Comparison of ENCODE assay signal across 8 cellular contexts in the genomic region with DNA sequence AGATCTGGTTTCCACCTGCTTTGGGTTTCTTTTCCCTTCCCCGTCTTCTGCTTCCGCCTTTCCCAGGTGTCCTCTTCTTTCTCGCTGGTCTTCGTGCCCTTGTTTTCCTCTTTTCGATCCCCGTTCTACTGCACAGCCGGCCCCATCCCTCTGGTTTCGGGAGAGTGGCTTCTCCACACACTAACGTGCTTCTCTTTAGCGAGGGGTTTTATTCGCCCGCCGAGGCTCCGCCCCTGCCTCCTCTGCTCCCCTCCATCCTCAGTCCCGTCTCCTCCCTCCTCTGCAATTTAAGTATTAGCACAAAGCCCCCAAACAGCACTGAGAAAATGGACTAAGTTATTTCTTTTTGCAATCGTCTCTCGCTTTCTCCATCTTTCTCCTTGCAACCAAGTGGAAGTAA. TPM values are rescaled to one million over a fixed set of nuclear protein-coding genes. Genes with fewer than 3 reads are reported as not detected.
A peak's percentile ranks its signal among the peaks of the same experiment; 100 is the strongest.
DNase-seq lines count a peak whose midpoint lies in the region; ATAC-seq and TF ChIP-seq lines count a peak whose summit lies in the region.

A gene (minus strand): TSS at position 182 of the 400 bp plus-strand sequence. CDS start 746 bp downstream, outside the sequence.

- WGBS in neuronal stem cell (ENCODE audit: extremely low coverage in 2 of 2, insufficient read length in 2 of 2, insufficient replicate concordance in 1 of 2), 2 donors, result no CpG with 5 or more reads among the region's 17 CpGs

- TF ChIP-seq CTCF in BJ (IDR thresholded peaks at IDR 0.05; ENCODE audit: insufficient read depth, low read depth, low read length) (no peak), foreskin keratinocyte (conservative IDR thresholded peaks at IDR 0.05) (no peak)

- H3K36me3 ChIP-seq in BJ (ENCODE audit: control insufficient read depth, insufficient read depth, low read length), result no peaks in the 10 kb centered on the region
- H3K36me3 ChIP-seq in neuronal stem cell (replicated peaks in 1 of 2; ENCODE audit: control insufficient read depth in 2 of 2, insufficient read depth in 2 of 2, low read length in 2 of 2), result no peaks in the 10 kb centered on the region

- H2AK5ac ChIP-seq in neuronal stem cell (ENCODE audit: low read depth, low read length), result no peak within 1 kb of the TSS

- no peak within 1 kb of the TSS for H2BK5ac ChIP-seq in neuronal stem cell (ENCODE audit: low read length)

- no peak within 1 kb of the TSS for H3K4ac ChIP-seq in neuronal stem cell (ENCODE audit: low read length)

- H3K4me3 ChIP-seq in BJ (ENCODE audit: low read depth, low read length) (peak within 1 kb of the TSS; percentile 41), neuronal stem cell (ENCODE audit: low read length in 2 of 2) (peak within 1 kb of the TSS; percentile 49 to 84)

- H3K4me1 ChIP-seq in foreskin keratinocyte (peaks cover 13% of the 10 kb centered on the region), neuronal stem cell (ENCODE audit: control insufficient read depth in 2 of 2, insufficient read depth in 1 of 2, low read depth in 1 of 2, low read length in 2 of 2) (peaks cover 2 to 6% of the 10 kb centered on the region in 2 donors)

- DNase-seq in BJ (ENCODE audit: low read depth), result no peak
- peak; percentile 24 to 80 (median 68) for DNase-seq in NCI-H1417 (lab: John Stamatoyannopoulos, UW)
- DNase-seq in activated T-cell treated with anti-CD3 and anti-CD28 coated beads, Interleukin-2, amount 50 U/mL, for 48 hours, result peak; percentile 44 to 48
- no peak for DNase-seq in foreskin keratinocyte
- no peak for DNase-seq in neuronal stem cell (ENCODE audit: low spot score)
- no peak for DNase-seq in GF-D8 (lab: John Stamatoyannopoulos, UW)
- no peak for DNase-seq in DMS114 treated with DMSO at 0.1 percent for 48 hours (lab: John Stamatoyannopoulos, UW; ENCODE audit: unreplicated experiment)
- DNase-seq in NK-92 treated with Interleukin-12 subunit alpha and Interleukin-12 subunit beta, amount 100 ng/mL, for 24 hours (lab: John Stamatoyannopoulos, UW), result no peak

- no peak within 1 kb of the TSS for H3K23ac ChIP-seq in neuronal stem cell (ENCODE audit: low read depth, low read length, poor library complexity)

- H2BK15ac ChIP-seq in neuronal stem cell (ENCODE audit: low read length), result no peak within 1 kb of the TSS

- H4K8ac ChIP-seq in neuronal stem cell (ENCODE audit: low read depth, low read length), result no peak within 1 kb of the TSS

- H2BK12ac ChIP-seq in neuronal stem cell (ENCODE audit: low read length), result no peak within 1 kb of the TSS

- H3K79me1 ChIP-seq in neuronal stem cell (ENCODE audit: low read depth, low read length), result no peaks in the 10 kb centered on the region

- no peaks in the 10 kb centered on the region for H3K27me3 ChIP-seq in BJ (ENCODE audit: control insufficient read depth, insufficient read depth, low read length)
- H3K27me3 ChIP-seq in foreskin keratinocyte, result no peaks in the 10 kb centered on the region
- peaks cover 0 to 13% (median 0%) of the 10 kb centered on the region in 3 experiments for H3K27me3 ChIP-seq in neuronal stem cell (ENCODE audit: control insufficient read depth in 3 of 3, insufficient read depth in 3 of 3, low read depth in 1 of 3, low read length in 3 of 3)

- no peak within 1 kb of the TSS for H3K14ac ChIP-seq in neuronal stem cell (ENCODE audit: low read length)

- peak within 1 kb of the TSS; percentile 66 for H3K4me2 ChIP-seq in neuronal stem cell (ENCODE audit: insufficient read depth, low read length, poor library complexity, severe bottlenecking)

- no peak within 1 kb of the TSS for H2BK120ac ChIP-seq in neuronal stem cell (ENCODE audit: low read depth, low read length)

- peak within 1 kb of the TSS; percentile 76 for H2AFZ ChIP-seq in neuronal stem cell (ENCODE audit: low read length)

- no peak within 1 kb of the TSS for H4K91ac ChIP-seq in neuronal stem cell (ENCODE audit: low read depth, low read length, poor library complexity)

- peak; percentile 57 for ATAC-seq in foreskin keratinocyte

- no peaks in the 10 kb centered on the region for H3K9me3 ChIP-seq in neuronal stem cell (replicated peaks in 1 of 2; ENCODE audit: control insufficient read depth in 2 of 2, insufficient read depth in 1 of 2, low read depth in 1 of 2, low read length in 2 of 2)

- H3K18ac ChIP-seq in neuronal stem cell (ENCODE audit: low read length), result peak within 1 kb of the TSS; percentile 68

- H3K27ac ChIP-seq in foreskin keratinocyte (peak within 1 kb of the TSS; percentile 50), neuronal stem cell (replicated peaks; ENCODE audit: low read length) (peak within 1 kb of the TSS; percentile 61)

- CTCF ChIA-PET in BJ (lab: Yijun Ruan, JAX), result interaction anchor here (0.8 to 26.2 kb wide), 4 partner anchors 16 to 115 kb away, joined by 3 to 815 read pairs (median 8); a partner anchor contains a TSS

- POLR2A ChIA-PET in BJ (lab: Charles Lee), result no interaction called here

- H3K9ac ChIP-seq in neuronal stem cell (ENCODE audit: low read depth, low read length, poor library complexity), result no peak within 1 kb of the TSS

RNA-seq across cellular contexts. Expression of the gene that starts here (rescaled TPM):
- polyA plus RNA-seq in BJ (2011; rRNA removed), result 2.8 and 4.6 TPM in 2 replicates
- polyA minus RNA-seq in BJ (2011; rRNA and poly(A)+ RNA removed), result 2.7 and 2.9 TPM in 2 replicates
- 73.2 TPM in 2 replicates for total RNA-seq in foreskin keratinocyte
- polyA plus RNA-seq in foreskin keratinocyte, result 52.7 and 56.7 TPM in 2 replicates
- 43.4 TPM for polyA plus RNA-seq in neuronal stem cell (2013, experiment 1 of 2)
- 43.3 TPM for polyA plus RNA-seq in neuronal stem cell (2013, experiment 2 of 2)

Comparison
In these comparisons a context has a peak if more than half of its experiments do, and no peak if none do; other contexts are left out.
1. DNase-seq: peak in NCI-H1417 (3 of 3) and activated T-cell treated with anti-CD3 and anti-CD28 coated beads, Interleukin-2, amount 50 U/mL, for 48 hours (2 of 2); none in BJ (single experiment), foreskin keratinocyte (0 of 2), neuronal stem cell (single experiment), GF-D8 (single experiment), DMS114 treated with DMSO at 0.1 percent for 48 hours (single experiment) and NK-92 treated with Interleukin-12 subunit alpha and Interleukin-12 subunit beta, amount 100 ng/mL, for 24 hours (single experiment).